ENCODE assay signal across 16 cellular contexts in genomic region chr10:112539340-112539739, GRCh38.
"Had no signal": no experiment of that assay in that cellular context is flagged by ENCODE, and none has a peak within 500 bp of the region (broad histone marks: within the 10 kb centered on the region; RNA-seq: fewer than 3 reads in every experiment).

No MANE protein-coding gene starts in this region.

- H3K27me3 Mint-ChIP-seq: activated T-helper 17 cell treated with anti-CD3 and anti-CD28 coated beads, Interleukin-2, amount 50 U/mL, for 72 hours; type B pancreatic cell had no signal

- H3K27ac ChIP-seq: cardiac muscle cell, gastrocnemius medialis, heart right ventricle, left ventricle myocardium inferior, psoas muscle, suprapubic skin had no signal

- H3K4me3 Mint-ChIP-seq: activated CD4-positive, alpha-beta T cell treated with anti-CD3 and anti-CD28 coated beads, Interleukin-2, amount 10 ng/mL, durations not matched to agents 24 days and 14 days; activated naive CD4-positive, alpha-beta T cell treated with anti-CD3 and anti-CD28 coated beads for 36 hours; activated T-helper 17 cell treated with anti-CD3 and anti-CD28 coated beads, Interleukin-2, amount 50 U/mL, for 72 hours; nephron; type B pancreatic cell; WTC11 had no signal

- H3K27ac Mint-ChIP-seq: activated CD4-positive, alpha-beta T cell treated with anti-CD3 and anti-CD28 coated beads, Interleukin-2, amount 10 ng/mL, durations not matched to agents 24 days and 14 days; activated naive CD4-positive, alpha-beta T cell treated with anti-CD3 and anti-CD28 coated beads for 36 hours; activated T-helper 17 cell treated with anti-CD3 and anti-CD28 coated beads, Interleukin-2, amount 50 U/mL, for 72 hours; nephron; type B pancreatic cell; WTC11 had no signal

- ATAC-seq: activated T-helper 17 cell treated with anti-CD3 and anti-CD28 coated beads, Interleukin-2, amount 50 U/mL, for 72 hours; gastrocnemius medialis; heart right ventricle; psoas muscle; sciatic nerve; stimulated activated naive CD8-positive, alpha-beta T cell treated with anti-CD3 and anti-CD28 coated beads, Interleukin-15, Interleukin-2, amounts not matched to agents 100 U/mL and 50 U/mL, for 24 hours; WTC11 had no signal

- DNase-seq: activated CD4-positive, alpha-beta T cell treated with anti-CD3 and anti-CD28 coated beads, Interleukin-2, amount 10 ng/mL, durations not matched to agents 24 days and 14 days; activated naive CD4-positive, alpha-beta T cell treated with anti-CD3 and anti-CD28 coated beads for 36 hours; activated T-cell treated with anti-CD3 and anti-CD28 coated beads for 4 hours; gastrocnemius medialis; heart right ventricle; left ventricle myocardium inferior; mesenchymal stem cell; psoas muscle; stimulated activated naive CD8-positive, alpha-beta T cell treated with anti-CD3 and anti-CD28 coated beads, Interleukin-15, Interleukin-2, amounts not matched to agents 100 U/mL and 50 U/mL, for 24 hours had no signal

- H3K36me3 ChIP-seq: cardiac muscle cell, gastrocnemius medialis, suprapubic skin had no signal

- H3K9me3 ChIP-seq: gastrocnemius medialis, psoas muscle, suprapubic skin had no signal

- H3K27me3 ChIP-seq: cardiac muscle cell, gastrocnemius medialis, heart right ventricle, suprapubic skin had no signal

- H3K4me1 ChIP-seq: gastrocnemius medialis, heart right ventricle, left ventricle myocardium inferior, psoas muscle, suprapubic skin had no signal

- H3K4me3 ChIP-seq: cardiac muscle cell, gastrocnemius medialis, heart right ventricle, left ventricle myocardium inferior, psoas muscle, suprapubic skin had no signal
